Comparison of ENCODE assay signal across 19 cellular contexts in the genomic region with DNA sequence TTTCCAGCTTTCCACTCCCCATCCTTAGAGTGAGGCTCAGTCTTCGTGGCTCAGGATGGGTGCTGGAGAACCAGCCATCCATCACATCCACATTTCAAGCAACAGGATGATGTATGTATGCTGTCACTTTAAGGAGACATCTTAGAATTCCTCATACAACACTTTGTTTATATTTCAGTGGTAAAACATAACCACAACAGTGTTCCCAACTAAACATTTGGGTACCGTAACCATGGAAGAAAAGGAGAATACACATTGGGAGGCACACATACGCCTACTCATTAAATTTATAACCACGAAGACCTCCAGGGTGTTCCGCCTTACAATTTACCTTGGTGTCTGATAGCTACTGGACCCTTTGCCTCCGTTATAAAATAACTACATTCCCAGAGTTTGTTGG.
DNase-seq lines count a peak whose midpoint lies in the region; ATAC-seq and TF ChIP-seq lines count a peak whose summit lies in the region.
"Had no signal": no experiment of that assay in that cellular context is flagged by ENCODE, and none has a peak within 500 bp of the region (broad histone marks: within the 10 kb centered on the region; RNA-seq: fewer than 3 reads in every experiment).

No MANE protein-coding gene starts in this region.

- H3K27me3 Mint-ChIP-seq in endodermal cell (ENCODE audit: insufficient read depth) (peaks cover 60% of the 10 kb centered on the region), natural killer cell (ENCODE audit: low read depth in 2 of 2) (peaks cover 0 to 8% of the 10 kb centered on the region in 2 donors)

- H3K9me3 ChIP-seq in endodermal cell (ENCODE audit: control insufficient read depth, low read length) (no peaks in the 10 kb centered on the region), right atrium auricular region (no peaks in the 10 kb centered on the region)
- H3K9me3 ChIP-seq: HAP-1, SJCRH30 had no signal

- no peak overlapping the region for H3K9ac ChIP-seq in endodermal cell (ENCODE audit: extremely low read depth, low read length, poor library complexity, severe bottlenecking)

- H3K27ac ChIP-seq in endodermal cell (ENCODE audit: low read depth, low read length), result no peak overlapping the region
- no peak overlapping the region for H3K27ac ChIP-seq in right atrium auricular region
- H3K27ac ChIP-seq: SJCRH30 had no signal

- no peak for ATAC-seq in natural killer cell
- ATAC-seq: HepG2 had no signal

- TF ChIP-seq CTCF in endodermal cell (conservative IDR thresholded peaks at IDR 0.05), result no peak
- no peak for TF ChIP-seq CTCF in natural killer cell (IDR thresholded peaks at IDR 0.05)
- TF ChIP-seq CTCF in right atrium auricular region (IDR thresholded peaks at IDR 0.05), result no peak

- intact Hi-C loops in natural killer cell (cut with micrococcal nuclease), result no loop called here

- H3K4me3 ChIP-seq in endodermal cell (ENCODE audit: low read length) (no peak overlapping the region), right atrium auricular region (no peak overlapping the region)
- H3K4me3 ChIP-seq: HAP-1, SJCRH30 had no signal

- no peak overlapping the region for H3K4me3 Mint-ChIP-seq in endodermal cell
- H3K4me3 Mint-ChIP-seq in natural killer cell, result no peak overlapping the region
- H3K4me3 Mint-ChIP-seq: CD8-positive, alpha-beta memory T cell had no signal

- H3K27ac Mint-ChIP-seq in endodermal cell (no peak overlapping the region), natural killer cell (no peak overlapping the region)
- H3K27ac Mint-ChIP-seq: CD8-positive, alpha-beta memory T cell had no signal

- DNase-seq in H4 (ENCODE audit: low spot score) (peak; percentile 77), RPMI7951 (ENCODE audit: low read depth) (peak; percentile 74), endodermal cell (peak; percentile 1), NCI-H1930 (lab: John Stamatoyannopoulos, UW) (no peak), natural killer cell (no peak), right atrium auricular region (ENCODE audit: low spot score) (no peak)
- no peak for DNase-seq in stimulated activated CD4-positive, alpha-beta T cell treated with anti-CD3 and anti-CD28 coated beads, Interleukin-2, amount 100 ng/mL, for 48 hours
- DNase-seq: C1 segment of cervical spinal cord; CD8-positive, alpha-beta memory T cell; DMS53; KG1; NCI-H1417; NCI-H187; NCI-H2227 treated with DMSO at 0.1 percent for 48 hours; NCI-H510A treated with DMSO at 0.1 percent for 48 hours; NCI-H774; SJCRH30 had no signal

- H3K36me3 Mint-ChIP-seq in endodermal cell (ENCODE audit: low read depth) (no peaks in the 10 kb centered on the region), natural killer cell (no peaks in the 10 kb centered on the region)
- H3K36me3 Mint-ChIP-seq: CD8-positive, alpha-beta memory T cell had no signal

- H3K27me3 ChIP-seq in endodermal cell (ENCODE audit: control insufficient read depth, insufficient read depth, low read length, poor library complexity, severe bottlenecking) (peaks cover 55% of the 10 kb centered on the region), right atrium auricular region (no peaks in the 10 kb centered on the region)
- H3K27me3 ChIP-seq: SJCRH30 had no signal

- no peaks in the 10 kb centered on the region for H3K4me1 ChIP-seq in endodermal cell (ENCODE audit: control insufficient read depth, insufficient read depth, low read length)
- no peaks in the 10 kb centered on the region for H3K4me1 ChIP-seq in right atrium auricular region
- H3K4me1 ChIP-seq: SJCRH30 had no signal

- H3K36me3 ChIP-seq in endodermal cell (ENCODE audit: control insufficient read depth, insufficient read depth, low read length), result no peaks in the 10 kb centered on the region
- no peaks in the 10 kb centered on the region for H3K36me3 ChIP-seq in right atrium auricular region
- H3K36me3 ChIP-seq: HAP-1, SJCRH30 had no signal

- no peaks in the 10 kb centered on the region for H3K9me3 Mint-ChIP-seq in endodermal cell
- no peaks in the 10 kb centered on the region for H3K9me3 Mint-ChIP-seq in natural killer cell
- H3K9me3 Mint-ChIP-seq: CD8-positive, alpha-beta memory T cell had no signal

- H3K4me1 Mint-ChIP-seq in endodermal cell (peaks cover 4% of the 10 kb centered on the region), natural killer cell (no peaks in the 10 kb centered on the region)
- H3K4me1 Mint-ChIP-seq: CD8-positive, alpha-beta memory T cell had no signal

- 95 to 97% methylated on average over 4 to 6 of the region's 6 CpGs for WGBS in endodermal cell (ENCODE audit: insufficient coverage in 1 of 2, insufficient read length in 1 of 2), 2 experiments

Comparison
In these comparisons a context has a peak if more than half of its experiments do, and no peak if none do; other contexts are left out.
1. DNase-seq: peak in H4 (single experiment), RPMI7951 (single experiment) and endodermal cell (single experiment); none in NCI-H1930 (0 of 2), natural killer cell (single experiment), stimulated activated CD4-positive, alpha-beta T cell treated with anti-CD3 and anti-CD28 coated beads, Interleukin-2, amount 100 ng/mL, for 48 hours (0 of 2) and right atrium auricular region (single experiment).